ENCODE assay signal across 10 cellular contexts in the genomic region with DNA sequence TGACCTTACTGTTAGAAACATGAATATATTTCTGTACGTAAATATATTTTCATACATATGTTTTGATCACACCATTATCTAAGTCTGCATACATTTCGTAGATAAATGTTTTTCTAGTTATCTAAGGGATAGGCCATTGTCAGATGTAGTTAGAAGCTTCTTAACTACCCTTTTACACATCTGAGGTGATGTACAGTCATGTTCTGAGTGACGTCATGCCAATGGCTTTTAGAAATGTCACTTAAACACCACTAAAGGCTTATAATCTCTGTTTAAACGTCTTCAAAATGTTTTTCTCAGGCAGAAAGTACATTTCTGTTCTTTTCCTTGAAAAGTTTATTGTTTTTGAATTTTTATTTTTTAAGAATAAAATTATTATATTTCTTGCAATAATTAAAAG.
"Had no signal": no experiment of that assay in that cellular context is flagged by ENCODE, and none has a peak within 500 bp of the region (broad histone marks: within the 10 kb centered on the region; RNA-seq: fewer than 3 reads in every experiment).

No MANE protein-coding gene starts in this region.

- H2AFZ ChIP-seq: GM23338 had no signal

- H3K4me3 Mint-ChIP-seq: GM23338, H9, HFFc6 had no signal

- H3K4me1 Mint-ChIP-seq: GM23338, H9 had no signal

- H3K4me2 ChIP-seq: GM23338, KMS-11 had no signal

- DNase-seq: H9, HCEC 1CT, HFFc6, IMR-90, KBM-7 had no signal

- FAIRE-seq: H1, H54 had no signal

- H3K27ac ChIP-seq: HL-60, KMS-11 had no signal

- H3K27ac Mint-ChIP-seq: GM23338, H9, HFFc6 had no signal

- H3K4me3 ChIP-seq: GM23338 had no signal

- ATAC-seq: GM23338 had no signal

- H3K9ac ChIP-seq: KMS-11 had no signal
